ENCODE assay signal across 22 cellular contexts in the genomic region with DNA sequence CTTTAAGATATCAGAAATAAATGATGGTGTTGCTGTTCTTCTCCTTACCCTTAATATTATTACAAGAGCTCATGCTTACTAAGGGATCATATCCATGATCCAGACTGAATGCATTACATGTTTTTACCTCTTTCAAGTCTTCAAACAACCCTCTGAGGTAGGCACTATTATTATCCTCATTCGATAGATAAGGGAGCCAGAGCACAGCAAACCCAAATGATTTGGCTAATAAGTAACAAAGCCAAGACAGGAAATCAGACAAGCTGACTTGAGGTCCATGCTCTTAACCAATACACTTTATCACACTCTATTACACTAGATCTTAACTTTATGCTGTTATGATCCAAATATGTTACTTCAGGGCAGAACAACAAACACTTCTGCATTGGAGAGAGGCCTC.
DNase-seq lines count a peak whose midpoint lies in the region; ATAC-seq, FAIRE-seq and TF ChIP-seq lines count a peak whose summit lies in the region.
"Had no signal": no experiment of that assay in that cellular context is flagged by ENCODE, and none has a peak within 500 bp of the region (broad histone marks: within the 10 kb centered on the region; RNA-seq: fewer than 3 reads in every experiment).

No MANE protein-coding gene starts in this region.

- intact Hi-C loops in mucosa of descending colon (cut with DNase I, micrococcal nuclease), result loop anchor here in 1 of 2 donors (5.0 kb wide), 1 partner anchor 204 kb away; no protein-coding TSS in a partner anchor

- peak; percentile 47 for ATAC-seq in GM18907 (IDR thresholded peaks at IDR 0.05; ENCODE audit: unreplicated experiment)
- peak; percentile 39 for ATAC-seq in mucosa of descending colon
- ATAC-seq in activated naive CD4-positive, alpha-beta T cell treated with anti-CD3 and anti-CD28 coated beads, Interleukin-2, amount 50 U/mL, for 72 hours, result no peak
- ATAC-seq: GM23338, Panc1 had no signal

- peak; percentile 99 for FAIRE-seq in islet of Langerhans (lab: Jason Lieb, UNC)

- no peaks in the 10 kb centered on the region for H3K9me3 Mint-ChIP-seq in activated naive CD4-positive, alpha-beta T cell treated with anti-CD3 and anti-CD28 coated beads, Interleukin-2, amount 50 U/mL, for 72 hours
- H3K9me3 Mint-ChIP-seq: CD4-positive, alpha-beta memory T cell; GM23338 had no signal

- peaks cover 0 to 5% of the 10 kb centered on the region in 2 donors for H3K36me3 Mint-ChIP-seq in activated naive CD4-positive, alpha-beta T cell treated with anti-CD3 and anti-CD28 coated beads, Interleukin-2, amount 50 U/mL, for 72 hours

- no peaks in the 10 kb centered on the region for H3K9me3 ChIP-seq in mucosa of descending colon
- H3K9me3 ChIP-seq: BLaER1 treated with 17β-estradiol and CSF1 and Interleukin-3, amounts not matched to agents 10 nM and 100 nM; HAP-1; SK-N-SH had no signal

- DNase-seq in ACHN (peak; percentile 23), mucosa of descending colon (no peak), SKM-1 treated with dmso at 0.1 percent for 144 hours (lab: John Stamatoyannopoulos, UW; ENCODE audit: unreplicated experiment) (no peak), DMS153 (lab: John Stamatoyannopoulos, UW) (no peak)
- DNase-seq in activated naive CD4-positive, alpha-beta T cell treated with anti-CD3 and anti-CD28 coated beads, Interleukin-2, amount 50 U/mL, for 72 hours (ENCODE audit: low spot score in 2 of 2), result no peak
- DNase-seq: Calu3; CD4-positive, alpha-beta memory T cell; EL; KBM-7; MM.1S; NCI-H1048; NCI-H1417 treated with DMSO at 0.1 percent for 48 hours; NCI-H187; NK-92 treated with Interleukin-12 subunit alpha and Interleukin-12 subunit beta, amount 100 ng/mL, for 24 hours; SIG-M5; SK-N-SH had no signal

- in situ Hi-C loops in ACHN (cut with HindIII; ENCODE audit: low pct_ligation_motif_present, low pct_unique_long_range_greater_than_20kb, low sequenced_read_pairs), result no loop called here

- no peak overlapping the region for H3K27ac Mint-ChIP-seq in activated naive CD4-positive, alpha-beta T cell treated with anti-CD3 and anti-CD28 coated beads, Interleukin-2, amount 50 U/mL, for 72 hours
- H3K27ac Mint-ChIP-seq: CD4-positive, alpha-beta memory T cell; GM23338 had no signal

- TF ChIP-seq CTCF in mucosa of descending colon (IDR thresholded peaks at IDR 0.05), result no peak

- H3K4me3 ChIP-seq in mucosa of descending colon, result no peak overlapping the region
- H3K4me3 ChIP-seq: BLaER1 treated with 17β-estradiol and CSF1 and Interleukin-3, amounts not matched to agents 10 nM and 100 nM; GM23338; HAP-1 had no signal

- no peaks in the 10 kb centered on the region for H3K36me3 ChIP-seq in mucosa of descending colon (ENCODE audit: low read depth)
- H3K36me3 ChIP-seq: HAP-1 had no signal

- H3K4me1 ChIP-seq in mucosa of descending colon (ENCODE audit: low read depth), result no peaks in the 10 kb centered on the region
- H3K4me1 ChIP-seq: BLaER1 treated with 17β-estradiol and CSF1 and Interleukin-3, amounts not matched to agents 10 nM and 100 nM; HAP-1 had no signal

Comparison
In these comparisons a context has a peak if more than half of its experiments do, and no peak if none do; other contexts are left out.
1. ATAC-seq: peak in GM18907 (single experiment) and mucosa of descending colon (single experiment); none in activated naive CD4-positive, alpha-beta T cell treated with anti-CD3 and anti-CD28 coated beads, Interleukin-2, amount 50 U/mL, for 72 hours (0 of 2).